Comparison of ENCODE assay signal across 15 cellular contexts in genomic region chr9:105437704-105438103, GRCh38. TPM values are rescaled to one million over a fixed set of nuclear protein-coding genes. Genes with fewer than 3 reads are reported as not detected.
DNase-seq lines count a peak whose midpoint lies in the region; ATAC-seq, FAIRE-seq and TF ChIP-seq lines count a peak whose summit lies in the region.
"Had no signal": no experiment of that assay in that cellular context is flagged by ENCODE, and none has a peak within 500 bp of the region (broad histone marks: within the 10 kb centered on the region; RNA-seq: fewer than 3 reads in every experiment).

No MANE protein-coding gene starts in this region.

- WGBS in body of pancreas, 2 donors: 82 to 87% methylated on average over 1 of the region's 1 CpG
- 78 to 86% methylated on average over 1 of the region's 1 CpG for WGBS in pancreas, 2 donors

- no peak for TF ChIP-seq CTCF in body of pancreas (IDR thresholded peaks at IDR 0.05)
- TF ChIP-seq CTCF in pancreas (IDR thresholded peaks at IDR 0.05): no peak

- H3K9me3 Mint-ChIP-seq in activated CD4-positive, alpha-beta T cell treated with anti-CD3 and anti-CD28 coated beads for 36 hours (ENCODE audit: low read depth): no peaks in the 10 kb centered on the region
- H3K9me3 Mint-ChIP-seq in stimulated activated effector memory CD8-positive, alpha-beta T cell treated with anti-CD3 and anti-CD28 coated beads, Interleukin-12 subunit alpha, Interleukin-12 subunit beta, amount 100 ng/mL, for 72 hours: no peaks in the 10 kb centered on the region
- H3K9me3 Mint-ChIP-seq: IgD-negative memory B cell had no signal

- no peaks in the 10 kb centered on the region for H3K36me3 ChIP-seq in body of pancreas (replicated peaks in 1 of 2; ENCODE audit: insufficient read depth in 1 of 2, low read depth in 2 of 2)
- H3K36me3 ChIP-seq in pancreas: no peaks in the 10 kb centered on the region

- POLR2A ChIA-PET in activated CD4-positive, alpha-beta T cell treated with anti-CD3 and anti-CD28 coated beads for 36 hours (lab: Charles Lee): no interaction called here

- no peaks in the 10 kb centered on the region for H3K4me1 Mint-ChIP-seq in activated CD4-positive, alpha-beta T cell treated with anti-CD3 and anti-CD28 coated beads for 36 hours
- no peaks in the 10 kb centered on the region for H3K4me1 Mint-ChIP-seq in stimulated activated effector memory CD8-positive, alpha-beta T cell treated with anti-CD3 and anti-CD28 coated beads, Interleukin-12 subunit alpha, Interleukin-12 subunit beta, amount 100 ng/mL, for 72 hours

- intact Hi-C loops in activated CD4-positive, alpha-beta T cell treated with anti-CD3 and anti-CD28 coated beads for 36 hours (cut with DNase I, micrococcal nuclease): no loop called here
- intact Hi-C loops in body of pancreas (cut with DNase I): no loop called here
- intact Hi-C loops in pancreas (cut with DNase I): no loop called here

- H3K4me3 ChIP-seq in body of pancreas: no peak overlapping the region
- H3K4me3 ChIP-seq in pancreas: no peak overlapping the region
- H3K4me3 ChIP-seq: PC-9, SK-N-MC had no signal

- no peak for FAIRE-seq in pancreas (lab: Jason Lieb, UNC)

- H3K36me3 Mint-ChIP-seq in activated CD4-positive, alpha-beta T cell treated with anti-CD3 and anti-CD28 coated beads for 36 hours (ENCODE audit: low read depth): no peaks in the 10 kb centered on the region
- no peaks in the 10 kb centered on the region for H3K36me3 Mint-ChIP-seq in stimulated activated effector memory CD8-positive, alpha-beta T cell treated with anti-CD3 and anti-CD28 coated beads, Interleukin-12 subunit alpha, Interleukin-12 subunit beta, amount 100 ng/mL, for 72 hours

- ATAC-seq in activated CD4-positive, alpha-beta T cell treated with anti-CD3 and anti-CD28 coated beads for 36 hours: peak; percentile 49
- ATAC-seq in body of pancreas: no peak
- peak in 3 of 4 donors; percentile 24 to 33 (median 26) for ATAC-seq in pancreas
- peak; percentile 59 for ATAC-seq in stimulated activated effector memory CD8-positive, alpha-beta T cell treated with anti-CD3 and anti-CD28 coated beads, Interleukin-12 subunit alpha, Interleukin-12 subunit beta, amount 100 ng/mL, for 72 hours

- H3K27ac ChIP-seq in body of pancreas: peak overlapping the region in 3 of 4 donors; percentile 27 to 49 (median 33)
- peak overlapping the region in 1 of 4 donors; percentile 62 for H3K27ac ChIP-seq in pancreas
- H3K27ac ChIP-seq: PC-9, SK-N-MC had no signal

- H3K9me3 ChIP-seq in body of pancreas (no peaks in the 10 kb centered on the region), pancreas (no peaks in the 10 kb centered on the region)

- CTCF ChIA-PET in activated CD4-positive, alpha-beta T cell treated with anti-CD3 and anti-CD28 coated beads for 36 hours (lab: Charles Lee): no interaction called here

- no peak overlapping the region for H3K27ac Mint-ChIP-seq in activated CD4-positive, alpha-beta T cell treated with anti-CD3 and anti-CD28 coated beads for 36 hours
- H3K27ac Mint-ChIP-seq in stimulated activated effector memory CD8-positive, alpha-beta T cell treated with anti-CD3 and anti-CD28 coated beads, Interleukin-12 subunit alpha, Interleukin-12 subunit beta, amount 100 ng/mL, for 72 hours: no peak overlapping the region
- H3K27ac Mint-ChIP-seq: IgD-negative memory B cell had no signal

- no peak for TF ChIP-seq POLR2A in body of pancreas (IDR thresholded peaks at IDR 0.05)

- no peak for DNase-seq in activated CD4-positive, alpha-beta T cell treated with anti-CD3 and anti-CD28 coated beads for 36 hours
- DNase-seq in activated CD4-positive, alpha-beta T cell treated with anti-CD3 and anti-CD28 coated beads for 1 hour: no peak
- no peak for DNase-seq in body of pancreas
- no peak for DNase-seq in pancreas
- no peak for DNase-seq in stimulated activated effector memory CD8-positive, alpha-beta T cell treated with anti-CD3 and anti-CD28 coated beads, Interleukin-12 subunit alpha, Interleukin-12 subunit beta, amount 100 ng/mL, for 72 hours (ENCODE audit: low spot score in 2 of 2)
- no peak for DNase-seq in AG08396 (ENCODE audit: low spot score)
- no peak for DNase-seq in NCI-H524 (lab: John Stamatoyannopoulos, UW)
- DNase-seq in NCI-H1105 (lab: John Stamatoyannopoulos, UW): no peak
- DNase-seq: C1 segment of cervical spinal cord, H7, NCI-H1417 treated with DMSO at 0.1 percent for 48 hours, NCI-H526 treated with DMSO at 0.1 percent for 48 hours, PC-9 had no signal

- H3K4me1 ChIP-seq in body of pancreas: peaks cover 20% of the 10 kb centered on the region
- H3K4me1 ChIP-seq in pancreas: peaks cover 3 to 14% (median 7%) of the 10 kb centered on the region in 3 donors

- no peaks in the 10 kb centered on the region for H3K27me3 Mint-ChIP-seq in activated CD4-positive, alpha-beta T cell treated with anti-CD3 and anti-CD28 coated beads for 36 hours

- H3K4me3 Mint-ChIP-seq in activated CD4-positive, alpha-beta T cell treated with anti-CD3 and anti-CD28 coated beads for 36 hours: no peak overlapping the region
- H3K4me3 Mint-ChIP-seq in stimulated activated effector memory CD8-positive, alpha-beta T cell treated with anti-CD3 and anti-CD28 coated beads, Interleukin-12 subunit alpha, Interleukin-12 subunit beta, amount 100 ng/mL, for 72 hours: no peak overlapping the region
- H3K4me3 Mint-ChIP-seq: IgD-negative memory B cell had no signal

- H3K27me3 ChIP-seq in body of pancreas (no peaks in the 10 kb centered on the region), pancreas (no peaks in the 10 kb centered on the region)

RNA-seq across cellular contexts. Expression of gene FSD1L, which starts 10.1 kb away (rescaled TPM):
- 1 to 10 TPM; 2.4 to 3.0 TPM for total RNA-seq in activated CD4-positive, alpha-beta T cell treated with anti-CD3 and anti-CD28 coated beads for 36 hours
- total RNA-seq in body of pancreas (1 to 10 TPM in 1 of 2 donors, under 1 TPM in 1; 0.66 to 6.0 TPM), pancreas (1 to 10 TPM; 1.5 to 8.2 (median 2.7) TPM)
- polyA plus RNA-seq in pancreas: 1 to 10 TPM; 1.4 to 2.7 TPM
